Comparison of ENCODE assay signal across 10 cellular contexts in genomic region chr2:237441605-237442004, GRCh38. TPM values are rescaled to one million over a fixed set of nuclear protein-coding genes. Genes with fewer than 3 reads are reported as not detected.
DNase-seq lines count a peak whose midpoint lies in the region; ATAC-seq lines count a peak whose summit lies in the region.
"Had no signal": no experiment of that assay in that cellular context is flagged by ENCODE, and none has a peak within 500 bp of the region (broad histone marks: within the 10 kb centered on the region; RNA-seq: fewer than 3 reads in every experiment).

No MANE protein-coding gene starts in this region.

- H3K4me3 Mint-ChIP-seq in activated T-helper 1 cell treated with anti-CD3 and anti-CD28 coated beads, Interleukin-12 subunit alpha, Interleukin-12 subunit beta, Interleukin-2, Interleukin-4 antibody, amounts not matched to agents 30 ng/mL and 10 ng/mL and 1 ng/mL, durations not matched to agents 14 hours and 24 hours and 36 hours: peak overlapping the region; percentile 20
- H3K4me3 Mint-ChIP-seq in stimulated activated naive CD8-positive, alpha-beta T cell treated with anti-CD3 and anti-CD28 coated beads, Interleukin-15, amount 100 ng/mL, for 72 hours: peak overlapping the region; percentile 14 to 41
- H3K4me3 Mint-ChIP-seq: immature natural killer cell had no signal

- peak; percentile 72 to 74 for ATAC-seq in activated CD4-positive, CD25-positive, alpha-beta regulatory T cell treated with anti-CD3 and anti-CD28 coated beads, Interleukin-2, amount 50 U/mL, for 24 hours
- ATAC-seq in left ventricle myocardium superior: peak; percentile 64
- peak; percentile 56 for ATAC-seq in stimulated activated naive CD8-positive, alpha-beta T cell treated with anti-CD3 and anti-CD28 coated beads, Interleukin-15, amount 100 ng/mL, for 72 hours

- peak overlapping the region; percentile 86 for H3K27ac Mint-ChIP-seq in activated T-helper 1 cell treated with anti-CD3 and anti-CD28 coated beads, Interleukin-12 subunit alpha, Interleukin-12 subunit beta, Interleukin-2, Interleukin-4 antibody, amounts not matched to agents 30 ng/mL and 10 ng/mL and 1 ng/mL, durations not matched to agents 14 hours and 24 hours and 36 hours
- peak overlapping the region in 1 of 2 donors; percentile 84 for H3K27ac Mint-ChIP-seq in stimulated activated naive CD8-positive, alpha-beta T cell treated with anti-CD3 and anti-CD28 coated beads, Interleukin-15, amount 100 ng/mL, for 72 hours
- H3K27ac Mint-ChIP-seq: immature natural killer cell had no signal

- peaks cover 4% of the 10 kb centered on the region for H3K36me3 Mint-ChIP-seq in activated T-helper 1 cell treated with anti-CD3 and anti-CD28 coated beads, Interleukin-12 subunit alpha, Interleukin-12 subunit beta, Interleukin-2, Interleukin-4 antibody, amounts not matched to agents 30 ng/mL and 10 ng/mL and 1 ng/mL, durations not matched to agents 14 hours and 24 hours and 36 hours (ENCODE audit: low read depth)
- H3K36me3 Mint-ChIP-seq: immature natural killer cell had no signal

- H3K27me3 Mint-ChIP-seq in activated T-helper 1 cell treated with anti-CD3 and anti-CD28 coated beads, Interleukin-12 subunit alpha, Interleukin-12 subunit beta, Interleukin-2, Interleukin-4 antibody, amounts not matched to agents 30 ng/mL and 10 ng/mL and 1 ng/mL, durations not matched to agents 14 hours and 24 hours and 36 hours (ENCODE audit: insufficient read depth): no peaks in the 10 kb centered on the region
- no peaks in the 10 kb centered on the region for H3K27me3 Mint-ChIP-seq in stimulated activated naive CD8-positive, alpha-beta T cell treated with anti-CD3 and anti-CD28 coated beads, Interleukin-15, amount 100 ng/mL, for 72 hours

- intact Hi-C loops in activated T-helper 1 cell treated with anti-CD3 and anti-CD28 coated beads, Interleukin-12 subunit alpha, Interleukin-12 subunit beta, Interleukin-2, Interleukin-4 antibody, amounts not matched to agents 30 ng/mL and 10 ng/mL and 1 ng/mL, durations not matched to agents 14 hours and 24 hours and 36 hours (cut with micrococcal nuclease): loop anchor here (1.0 to 10.0 kb wide), 4 partner anchors 13 to 763 kb away; partner anchors contain the start of gene ILKAP
- intact Hi-C loops in left ventricle myocardium superior (cut with micrococcal nuclease): no loop called here

- H3K9me3 Mint-ChIP-seq in activated T-helper 1 cell treated with anti-CD3 and anti-CD28 coated beads, Interleukin-12 subunit alpha, Interleukin-12 subunit beta, Interleukin-2, Interleukin-4 antibody, amounts not matched to agents 30 ng/mL and 10 ng/mL and 1 ng/mL, durations not matched to agents 14 hours and 24 hours and 36 hours: peaks cover 7% of the 10 kb centered on the region
- H3K9me3 Mint-ChIP-seq in stimulated activated naive CD8-positive, alpha-beta T cell treated with anti-CD3 and anti-CD28 coated beads, Interleukin-15, amount 100 ng/mL, for 72 hours: peaks cover 0 to 3% of the 10 kb centered on the region in 2 donors
- H3K9me3 Mint-ChIP-seq: immature natural killer cell had no signal

- peaks cover 58% of the 10 kb centered on the region for H3K4me1 Mint-ChIP-seq in activated T-helper 1 cell treated with anti-CD3 and anti-CD28 coated beads, Interleukin-12 subunit alpha, Interleukin-12 subunit beta, Interleukin-2, Interleukin-4 antibody, amounts not matched to agents 30 ng/mL and 10 ng/mL and 1 ng/mL, durations not matched to agents 14 hours and 24 hours and 36 hours (ENCODE audit: low read depth)
- H3K4me1 Mint-ChIP-seq in stimulated activated naive CD8-positive, alpha-beta T cell treated with anti-CD3 and anti-CD28 coated beads, Interleukin-15, amount 100 ng/mL, for 72 hours: peaks cover 76% of the 10 kb centered on the region
- H3K4me1 Mint-ChIP-seq: immature natural killer cell had no signal

- DNase-seq in activated CD4-positive, CD25-positive, alpha-beta regulatory T cell treated with anti-CD3 and anti-CD28 coated beads, Interleukin-2, amount 50 U/mL, for 72 hours: no peak
- no peak for DNase-seq in activated T-helper 1 cell treated with anti-CD3 and anti-CD28 coated beads, Interleukin-12 subunit alpha, Interleukin-12 subunit beta, Interleukin-2, Interleukin-4 antibody, amounts not matched to agents 30 ng/mL and 10 ng/mL and 1 ng/mL, durations not matched to agents 14 hours and 24 hours and 36 hours (ENCODE audit: low spot score)
- no peak for DNase-seq in left ventricle myocardium superior
- DNase-seq in stimulated activated naive CD8-positive, alpha-beta T cell treated with anti-CD3 and anti-CD28 coated beads, Interleukin-15, amount 100 ng/mL, for 72 hours: peak in 1 of 2 donors; percentile 27
- DNase-seq in DMS153 (lab: John Stamatoyannopoulos, UW): no peak
- DNase-seq in midbrain (lab: John Stamatoyannopoulos, UW): no peak
- no peak for DNase-seq in cortex of kidney (lab: John Stamatoyannopoulos, UW)
- DNase-seq: immature natural killer cell, SJCRH30 had no signal

RNA-seq across cellular contexts. Expression of gene COL6A3, which starts 27.6 kb away (rescaled TPM):
- 13.1 and 15.5 TPM in 2 replicates for total RNA-seq in activated T-helper 1 cell treated with anti-CD3 and anti-CD28 coated beads, Interleukin-12 subunit alpha, Interleukin-12 subunit beta, Interleukin-2, Interleukin-4 antibody, amounts not matched to agents 30 ng/mL and 10 ng/mL and 1 ng/mL, durations not matched to agents 14 hours and 24 hours and 36 hours
- total RNA-seq in left ventricle myocardium superior: 59.5 TPM

RNA-seq across cellular contexts. Expression of gene MLPH, which starts 45.4 kb away (rescaled TPM):
- not detected in 2 replicates for total RNA-seq in activated T-helper 1 cell treated with anti-CD3 and anti-CD28 coated beads, Interleukin-12 subunit alpha, Interleukin-12 subunit beta, Interleukin-2, Interleukin-4 antibody, amounts not matched to agents 30 ng/mL and 10 ng/mL and 1 ng/mL, durations not matched to agents 14 hours and 24 hours and 36 hours
- 88.9 TPM for total RNA-seq in left ventricle myocardium superior

Comparison
In these comparisons a context has a peak if more than half of its experiments do, and no peak if none do; other contexts are left out.
1. RNA of gene MLPH, which starts 45.4 kb away (total RNA-seq): 88.9 TPM in left ventricle myocardium superior (single experiment); not detected in activated T-helper 1 cell treated with anti-CD3 and anti-CD28 coated beads, Interleukin-12 subunit alpha, Interleukin-12 subunit beta, Interleukin-2, Interleukin-4 antibody, amounts not matched to agents 30 ng/mL and 10 ng/mL and 1 ng/mL, durations not matched to agents 14 hours and 24 hours and 36 hours; every median in the first group is over 10 times any median in the second.
2. Peak in every context shown above with its lines, with median percentiles within 50 percentile points of each other: ATAC-seq.